ENCODE assay signal across 8 cellular contexts in genomic region chr18:79507546-79508480, GRCh38.
DNase-seq lines count a peak whose midpoint lies in the region; ATAC-seq, FAIRE-seq and TF ChIP-seq lines count a peak whose summit lies in the region.

No MANE protein-coding gene starts in this region.

- no peak for TF ChIP-seq EP300 in ovary (IDR thresholded peaks at IDR 0.05)

- H3K4me1 ChIP-seq in ovary (ENCODE audit: insufficient read depth): peaks cover 12% of the 10 kb centered on the region

- intact Hi-C loops in activated CD4-positive, alpha-beta memory T cell treated with anti-CD3 and anti-CD28 coated beads for 36 hours (cut with micrococcal nuclease): loop anchor here (1.0 kb wide), 1 partner anchor 8 kb away; no protein-coding TSS in a partner anchor
- intact Hi-C loops in Right ventricle myocardium superior (cut with DNase I) (loop anchor here (5.0 kb wide), 1 partner anchor 111 kb away; the partner anchor contains the start of gene NFATC1), ovary (cut with DNase I) (no loop called here)

- TF ChIP-seq CTCF in ovary (IDR thresholded peaks at IDR 0.05): no peak

- H3K27me3 ChIP-seq in ovary: no peaks in the 10 kb centered on the region

- peaks cover 26% of the 10 kb centered on the region for H3K36me3 Mint-ChIP-seq in activated CD4-positive, alpha-beta memory T cell treated with anti-CD3 and anti-CD28 coated beads for 36 hours
- H3K36me3 Mint-ChIP-seq in activated CD4-positive, alpha-beta memory T cell treated with anti-CD3 and anti-CD28 coated beads, Interleukin-2, amount 10 ng/mL, durations not matched to agents 7 days and 5 days (ENCODE audit: low read depth): peaks cover 14% of the 10 kb centered on the region
- peaks cover 15% of the 10 kb centered on the region for H3K36me3 Mint-ChIP-seq in activated naive CD4-positive, alpha-beta T cell treated with anti-CD3 and anti-CD28 coated beads, Interleukin-2, amount 50 U/mL, for 24 hours

- WGBS in ovary, 3 donors: 1 to 3% (median 2%) methylated on average over 46 of the region's 46 CpGs

- no peak for DNase-seq in activated CD4-positive, alpha-beta memory T cell treated with anti-CD3 and anti-CD28 coated beads for 36 hours
- DNase-seq in activated CD4-positive, alpha-beta memory T cell treated with anti-CD3 and anti-CD28 coated beads, Interleukin-2, amount 10 ng/mL, durations not matched to agents 7 days and 5 days: no peak
- DNase-seq in Right ventricle myocardium superior (peak; percentile 90), ovary (peak; percentile 79 to 87 (median 82)), GM19238 (ENCODE audit: insufficient read length, low spot score) (no peak), H54 (ENCODE audit: insufficient read length, low spot score) (no peak)
- DNase-seq in effector CD8-positive, alpha-beta T cell (lab: John Stamatoyannopoulos, UW): no peak

- H3K27me3 Mint-ChIP-seq in activated CD4-positive, alpha-beta memory T cell treated with anti-CD3 and anti-CD28 coated beads for 36 hours: no peaks in the 10 kb centered on the region
- H3K27me3 Mint-ChIP-seq in activated CD4-positive, alpha-beta memory T cell treated with anti-CD3 and anti-CD28 coated beads, Interleukin-2, amount 10 ng/mL, durations not matched to agents 7 days and 5 days: no peaks in the 10 kb centered on the region
- no peaks in the 10 kb centered on the region for H3K27me3 Mint-ChIP-seq in activated naive CD4-positive, alpha-beta T cell treated with anti-CD3 and anti-CD28 coated beads, Interleukin-2, amount 50 U/mL, for 24 hours

- no peaks in the 10 kb centered on the region for H3K9me3 ChIP-seq in ovary

- H3K27ac Mint-ChIP-seq in activated CD4-positive, alpha-beta memory T cell treated with anti-CD3 and anti-CD28 coated beads for 36 hours: peak overlapping the region; percentile 75
- H3K27ac Mint-ChIP-seq in activated CD4-positive, alpha-beta memory T cell treated with anti-CD3 and anti-CD28 coated beads, Interleukin-2, amount 10 ng/mL, durations not matched to agents 7 days and 5 days: no peak overlapping the region
- peak overlapping the region; percentile 88 for H3K27ac Mint-ChIP-seq in activated naive CD4-positive, alpha-beta T cell treated with anti-CD3 and anti-CD28 coated beads, Interleukin-2, amount 50 U/mL, for 24 hours

- peak overlapping the region; percentile 53 to 77 for H3K27ac ChIP-seq in ovary

- peak overlapping the region; percentile 37 for H3K4me3 Mint-ChIP-seq in activated CD4-positive, alpha-beta memory T cell treated with anti-CD3 and anti-CD28 coated beads for 36 hours
- H3K4me3 Mint-ChIP-seq in activated CD4-positive, alpha-beta memory T cell treated with anti-CD3 and anti-CD28 coated beads, Interleukin-2, amount 10 ng/mL, durations not matched to agents 7 days and 5 days: no peak overlapping the region
- peak overlapping the region; percentile 81 for H3K4me3 Mint-ChIP-seq in activated naive CD4-positive, alpha-beta T cell treated with anti-CD3 and anti-CD28 coated beads, Interleukin-2, amount 50 U/mL, for 24 hours

- peak; percentile 81 for ATAC-seq in Right ventricle myocardium superior (ENCODE audit: poor library complexity)

- no peaks in the 10 kb centered on the region for H3K9me3 Mint-ChIP-seq in activated CD4-positive, alpha-beta memory T cell treated with anti-CD3 and anti-CD28 coated beads for 36 hours
- no peaks in the 10 kb centered on the region for H3K9me3 Mint-ChIP-seq in activated CD4-positive, alpha-beta memory T cell treated with anti-CD3 and anti-CD28 coated beads, Interleukin-2, amount 10 ng/mL, durations not matched to agents 7 days and 5 days
- no peaks in the 10 kb centered on the region for H3K9me3 Mint-ChIP-seq in activated naive CD4-positive, alpha-beta T cell treated with anti-CD3 and anti-CD28 coated beads, Interleukin-2, amount 50 U/mL, for 24 hours

- peaks cover 53% of the 10 kb centered on the region for H3K4me1 Mint-ChIP-seq in activated CD4-positive, alpha-beta memory T cell treated with anti-CD3 and anti-CD28 coated beads for 36 hours (ENCODE audit: low read depth)
- peaks cover 42% of the 10 kb centered on the region for H3K4me1 Mint-ChIP-seq in activated CD4-positive, alpha-beta memory T cell treated with anti-CD3 and anti-CD28 coated beads, Interleukin-2, amount 10 ng/mL, durations not matched to agents 7 days and 5 days
- peaks cover 58% of the 10 kb centered on the region for H3K4me1 Mint-ChIP-seq in activated naive CD4-positive, alpha-beta T cell treated with anti-CD3 and anti-CD28 coated beads, Interleukin-2, amount 50 U/mL, for 24 hours

- H3K4me3 ChIP-seq in ovary: peak overlapping the region; percentile 40

- no peak for TF ChIP-seq POLR2A in ovary (IDR thresholded peaks at IDR 0.05)
- no peak for TF ChIP-seq POLR2A in H54 (IDR thresholded peaks at IDR 0.05; ENCODE audit: low read depth, low read length)

- H3K36me3 ChIP-seq in ovary: no peaks in the 10 kb centered on the region

- CTCF ChIA-PET in activated CD4-positive, alpha-beta memory T cell treated with anti-CD3 and anti-CD28 coated beads for 36 hours (lab: Charles Lee): interaction anchor here (1.3 to 3.9 kb wide), 3 partner anchors 9 to 22 kb away, joined by 3 to 15 read pairs (median 6); no protein-coding TSS in a partner anchor
- CTCF ChIA-PET in activated CD4-positive, alpha-beta memory T cell treated with anti-CD3 and anti-CD28 coated beads, Interleukin-2, amount 10 ng/mL, durations not matched to agents 7 days and 5 days (lab: Charles Lee): interaction anchor here (0.7 kb wide), 1 partner anchor 16 kb away, joined by 3 read pairs; no protein-coding TSS in a partner anchor

- POLR2A ChIA-PET in activated CD4-positive, alpha-beta memory T cell treated with anti-CD3 and anti-CD28 coated beads for 36 hours (lab: Charles Lee): interaction anchor here (1.0 to 2.3 kb wide), 3 partner anchors 8 to 112 kb away, joined by 4 to 12 read pairs (median 9); partner anchors contain the start of gene NFATC1
- POLR2A ChIA-PET in activated CD4-positive, alpha-beta memory T cell treated with anti-CD3 and anti-CD28 coated beads, Interleukin-2, amount 10 ng/mL, durations not matched to agents 7 days and 5 days (lab: Charles Lee): interaction anchor here (1.1 kb wide), 1 partner anchor 9 kb away, joined by 6 read pairs; no protein-coding TSS in a partner anchor

- no peak for FAIRE-seq in H54 (lab: Jason Lieb, UNC)

Comparison
In these comparisons a context has a peak if more than half of its experiments do, and no peak if none do; other contexts are left out.
1. DNase-seq: peak in Right ventricle myocardium superior (single experiment) and ovary (5 of 5); none in activated CD4-positive, alpha-beta memory T cell treated with anti-CD3 and anti-CD28 coated beads for 36 hours (single experiment), activated CD4-positive, alpha-beta memory T cell treated with anti-CD3 and anti-CD28 coated beads, Interleukin-2, amount 10 ng/mL, durations not matched to agents 7 days and 5 days (single experiment), GM19238 (single experiment), H54 (single experiment) and effector CD8-positive, alpha-beta T cell (single experiment).
2. intact Hi-C loops: an anchor here in activated CD4-positive, alpha-beta memory T cell treated with anti-CD3 and anti-CD28 coated beads for 36 hours (1.0 kb wide) and Right ventricle myocardium superior (5.0 kb wide); none called in ovary.